14 cellular contexts compared by ENCODE assay signal in genomic region chr2:151833984-151834383, GRCh38. TPM values are rescaled to one million over a fixed set of nuclear protein-coding genes. Genes with fewer than 3 reads are reported as not detected.
DNase-seq lines count a peak whose midpoint lies in the region; ATAC-seq and TF ChIP-seq lines count a peak whose summit lies in the region.
"Had no signal": no experiment of that assay in that cellular context is flagged by ENCODE, and none has a peak within 500 bp of the region (broad histone marks: within the 10 kb centered on the region; RNA-seq: fewer than 3 reads in every experiment).

No MANE protein-coding gene starts in this region.

- H3K36me3 Mint-ChIP-seq in naive B cell, result peaks cover 0 to 5% of the 10 kb centered on the region in 2 donors
- no peaks in the 10 kb centered on the region for H3K36me3 Mint-ChIP-seq in WTC11
- H3K36me3 Mint-ChIP-seq in HFFc6 (ENCODE audit: low read depth), result no peaks in the 10 kb centered on the region

- H3K4me3 Mint-ChIP-seq in naive B cell (no peak overlapping the region), WTC11 (no peak overlapping the region), HFFc6 (no peak overlapping the region)

- POLR2A ChIA-PET in WTC11 (lab: Charles Lee), result no interaction called here

- H3K27ac Mint-ChIP-seq in naive B cell (no peak overlapping the region), WTC11 (no peak overlapping the region), HFFc6 (no peak overlapping the region)

- in situ Hi-C loops in KBM-7 (cut with MboI; ENCODE audit: low pct_unique_long_range_greater_than_20kb, low sequenced_read_pairs), result no loop called here

- TF ChIP-seq CTCF in WTC11 (IDR thresholded peaks at IDR 0.05), result no peak
- TF ChIP-seq CTCF in HFFc6 (IDR thresholded peaks at IDR 0.05), result no peak

- peaks cover 0 to 4% (median 0%) of the 10 kb centered on the region in 7 donors for H3K9me3 Mint-ChIP-seq in naive B cell
- no peaks in the 10 kb centered on the region for H3K9me3 Mint-ChIP-seq in WTC11
- H3K9me3 Mint-ChIP-seq in HFFc6, result no peaks in the 10 kb centered on the region

- H3K4me1 Mint-ChIP-seq in naive B cell (peaks cover 4 to 14% (median 8%) of the 10 kb centered on the region in 3 donors), WTC11 (peaks cover 9% of the 10 kb centered on the region), HFFc6 (ENCODE audit: low read depth) (peaks cover 1% of the 10 kb centered on the region; the same call in 1 of the 2 replicates)

- CTCF ChIA-PET in WTC11 (lab: Charles Lee), result no interaction called here

- peak; percentile 47 for DNase-seq in KBM-7
- peak; percentile 10 for DNase-seq in naive B cell
- DNase-seq in WTC11 (ENCODE audit: low spot score), result no peak
- DNase-seq in HFFc6, result no peak
- DNase-seq in activated naive CD4-positive, alpha-beta T cell (lab: John Stamatoyannopoulos, UW), result no peak
- DNase-seq: activated CD8-positive, alpha-beta memory T cell treated with anti-CD3 and anti-CD28 coated beads, Interleukin-2, amount 50 U/mL, for 48 hours; GDM1; NCI-H1417; NCI-H524 treated with DMSO at 0.1 percent for 48 hours; WERI-Rb-1 had no signal

- ATAC-seq in GM18909 (IDR thresholded peaks at IDR 0.05; ENCODE audit: poor library complexity, unreplicated experiment), result peak; percentile 65
- peak; percentile 65 for ATAC-seq in HG02623 (IDR thresholded peaks at IDR 0.05; ENCODE audit: unreplicated experiment)
- ATAC-seq in naive B cell (ENCODE audit: low read depth in 2 of 2), result peak; percentile 56 to 75
- no peak for ATAC-seq in WTC11
- ATAC-seq in HG03196 (IDR thresholded peaks at IDR 0.05; ENCODE audit: unreplicated experiment), result no peak
- ATAC-seq: Right ventricle myocardium inferior had no signal

- no peaks in the 10 kb centered on the region for H3K27me3 Mint-ChIP-seq in naive B cell
- no peaks in the 10 kb centered on the region for H3K27me3 Mint-ChIP-seq in WTC11 (ENCODE audit: low read depth)
- H3K27me3 Mint-ChIP-seq in HFFc6 (ENCODE audit: insufficient read depth), result peaks cover 3% of the 10 kb centered on the region

TF ChIP-seq in WTC11, 78 proteins besides CTCF, POLR2A, EP300 and RAD21:
- no peak for TF ChIP-seq SMAD4 (CRISPR knock-in tag; IDR thresholded peaks at IDR 0.05)
- TF ChIP-seq IRF2 (CRISPR knock-in tag; IDR thresholded peaks at IDR 0.05; ENCODE audit: borderline replicate concordance, low read depth), result no peak
- TF ChIP-seq ZNF532 (CRISPR knock-in tag; IDR thresholded peaks at IDR 0.05; ENCODE audit: borderline replicate concordance), result no peak
- TF ChIP-seq, protein P1, sequence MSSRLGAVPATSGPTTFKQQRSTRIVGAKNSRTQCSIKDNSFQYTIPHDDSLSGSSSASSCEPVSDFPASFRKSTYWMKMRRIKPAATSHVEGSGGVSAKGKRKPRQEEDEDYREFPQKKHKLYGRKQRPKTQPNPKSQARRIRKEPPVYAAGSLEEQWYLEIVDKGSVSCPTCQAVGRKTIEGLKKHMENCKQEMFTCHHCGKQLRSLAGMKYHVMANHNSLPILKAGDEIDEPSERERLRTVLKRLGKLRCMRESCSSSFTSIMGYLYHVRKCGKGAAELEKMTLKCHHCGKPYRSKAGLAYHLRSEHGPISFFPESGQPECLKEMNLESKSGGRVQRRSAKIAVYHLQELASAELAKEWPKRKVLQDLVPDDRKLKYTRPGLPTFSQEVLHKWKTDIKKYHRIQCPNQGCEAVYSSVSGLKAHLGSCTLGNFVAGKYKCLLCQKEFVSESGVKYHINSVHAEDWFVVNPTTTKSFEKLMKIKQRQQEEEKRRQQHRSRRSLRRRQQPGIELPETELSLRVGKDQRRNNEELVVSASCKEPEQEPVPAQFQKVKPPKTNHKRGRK (CRISPR knock-in tag; IDR thresholded peaks at IDR 0.05; ENCODE audit: borderline replicate concordance), result no peak
- TF ChIP-seq, protein P2, sequence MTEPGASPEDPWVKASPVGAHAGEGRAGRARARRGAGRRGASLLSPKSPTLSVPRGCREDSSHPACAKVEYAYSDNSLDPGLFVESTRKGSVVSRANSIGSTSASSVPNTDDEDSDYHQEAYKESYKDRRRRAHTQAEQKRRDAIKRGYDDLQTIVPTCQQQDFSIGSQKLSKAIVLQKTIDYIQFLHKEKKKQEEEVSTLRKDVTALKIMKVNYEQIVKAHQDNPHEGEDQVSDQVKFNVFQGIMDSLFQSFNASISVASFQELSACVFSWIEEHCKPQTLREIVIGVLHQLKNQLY (CRISPR knock-in tag; IDR thresholded peaks at IDR 0.05), result no peak
- no peak for TF ChIP-seq ARID4B (CRISPR knock-in tag; IDR thresholded peaks at IDR 0.05; ENCODE audit: borderline replicate concordance)
- no peak for TF ChIP-seq TCF7 (CRISPR knock-in tag; IDR thresholded peaks at IDR 0.05; ENCODE audit: low read depth)
- no peak for TF ChIP-seq GABPB1 (CRISPR knock-in tag; IDR thresholded peaks at IDR 0.05)
- no peak for TF ChIP-seq FOXP1 (CRISPR knock-in tag; IDR thresholded peaks at IDR 0.05; ENCODE audit: borderline replicate concordance)
- no peak for TF ChIP-seq NR3C1 (CRISPR knock-in tag; conservative IDR thresholded peaks at IDR 0.05; ENCODE audit: low read depth)
- no peak for TF ChIP-seq ZNF232 (CRISPR knock-in tag; IDR thresholded peaks at IDR 0.05)
- no peak for TF ChIP-seq CREM (CRISPR knock-in tag; IDR thresholded peaks at IDR 0.05)
- TF ChIP-seq ATF3 (CRISPR knock-in tag; conservative IDR thresholded peaks at IDR 0.05), result no peak
- TF ChIP-seq ATF1 (CRISPR knock-in tag; IDR thresholded peaks at IDR 0.05), result no peak
- TF ChIP-seq FOXK1 (CRISPR knock-in tag; IDR thresholded peaks at IDR 0.05), result no peak
TF ChIP-seq in WTC11: peak in this region for 0.

RNA-seq across cellular contexts. Expression of gene ARL5A, which starts 5.8 kb away (rescaled TPM):
- polyA plus RNA-seq in naive B cell (ENCODE audit: low read depth in 6 of 6), result 100 to 1,000 TPM in 2 of 6 donors, 10 to 100 TPM in 4; 67.6 to 139 (median 90.9) TPM
- 73.2 to 82.7 TPM (median 74.1 TPM) in 3 replicates for total RNA-seq in WTC11 (2021)
- total RNA-seq in HFFc6 (2021; fragmentation: NEBNext Ultra II Directional; extraction: Animal tissue kit (Norgen Biotek cat#: 25700)), result 10 to 100 TPM; 32.0 to 46.6 (median 39.9) TPM

Comparison
In these comparisons a context has a peak if more than half of its experiments do, and no peak if none do; other contexts are left out.
1. ATAC-seq: peak in GM18909 (single experiment), HG02623 (single experiment) and naive B cell (2 of 2); none in WTC11 (single experiment) and HG03196 (single experiment).
2. DNase-seq: peak in KBM-7 (single experiment) and naive B cell (single experiment); none in WTC11 (single experiment), HFFc6 (single experiment) and activated naive CD4-positive, alpha-beta T cell (0 of 4).